ENCODE assay signal across 1 cellular context in the genomic region with DNA sequence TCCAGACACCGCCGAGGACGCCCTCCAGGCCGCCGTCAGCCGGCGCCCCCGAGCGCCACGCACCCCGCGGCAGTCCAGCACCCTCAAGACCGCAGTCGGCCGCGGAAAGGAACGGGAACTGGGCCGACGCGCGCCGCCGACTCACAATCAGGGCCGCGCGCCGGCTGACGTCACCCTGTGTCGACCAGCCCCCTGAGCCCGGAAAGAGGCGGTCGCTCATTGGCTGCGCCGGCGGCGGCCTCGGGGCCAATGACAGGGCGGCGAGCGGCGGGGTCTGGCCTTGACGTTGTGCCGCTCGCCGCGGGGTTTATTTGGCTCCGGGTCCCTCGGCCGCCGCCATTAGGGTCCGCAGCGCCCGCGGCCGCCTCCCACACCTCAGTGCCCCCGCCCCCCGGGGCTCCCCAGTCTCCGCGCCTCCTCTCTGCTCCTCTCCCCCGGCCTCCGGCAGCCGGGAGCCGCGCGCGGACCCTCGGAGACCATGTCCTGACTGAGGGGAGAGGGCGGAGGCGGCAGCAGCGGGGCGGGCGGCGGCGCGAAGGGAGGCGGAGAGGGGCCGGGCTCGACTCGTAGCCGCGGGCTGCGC.
A peak's percentile ranks its signal among the peaks of the same experiment; 100 is the strongest.
TF ChIP-seq lines count a peak whose summit lies in the region.

No MANE protein-coding gene starts in this region.

TF ChIP-seq in K562, 482 proteins besides CTCF, POLR2A, EP300 and RAD21 (continued from another document and continues in another):
- TF ChIP-seq, protein P1, sequence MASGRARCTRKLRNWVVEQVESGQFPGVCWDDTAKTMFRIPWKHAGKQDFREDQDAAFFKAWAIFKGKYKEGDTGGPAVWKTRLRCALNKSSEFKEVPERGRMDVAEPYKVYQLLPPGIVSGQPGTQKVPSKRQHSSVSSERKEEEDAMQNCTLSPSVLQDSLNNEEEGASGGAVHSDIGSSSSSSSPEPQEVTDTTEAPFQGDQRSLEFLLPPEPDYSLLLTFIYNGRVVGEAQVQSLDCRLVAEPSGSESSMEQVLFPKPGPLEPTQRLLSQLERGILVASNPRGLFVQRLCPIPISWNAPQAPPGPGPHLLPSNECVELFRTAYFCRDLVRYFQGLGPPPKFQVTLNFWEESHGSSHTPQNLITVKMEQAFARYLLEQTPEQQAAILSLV (tag; IDR thresholded peaks at IDR 0.05): no peak
- no peak for TF ChIP-seq POLR3A (IDR thresholded peaks at IDR 0.05; ENCODE audit: borderline replicate concordance, extremely low read depth, insufficient read depth, insufficient read length)
- peak; percentile 83 for TF ChIP-seq CCNT2 (IDR thresholded peaks at IDR 0.05; ENCODE audit: borderline replicate concordance, extremely low read depth, insufficient read length, low read depth, low read length)
- no peak for TF ChIP-seq ZNF707 (CRISPR knock-in tag; conservative IDR thresholded peaks at IDR 0.05)
- no peak for TF ChIP-seq POLR3G (IDR thresholded peaks at IDR 0.05; ENCODE audit: extremely low read depth, insufficient read length, insufficient replicate concordance)
- TF ChIP-seq, protein P2, sequence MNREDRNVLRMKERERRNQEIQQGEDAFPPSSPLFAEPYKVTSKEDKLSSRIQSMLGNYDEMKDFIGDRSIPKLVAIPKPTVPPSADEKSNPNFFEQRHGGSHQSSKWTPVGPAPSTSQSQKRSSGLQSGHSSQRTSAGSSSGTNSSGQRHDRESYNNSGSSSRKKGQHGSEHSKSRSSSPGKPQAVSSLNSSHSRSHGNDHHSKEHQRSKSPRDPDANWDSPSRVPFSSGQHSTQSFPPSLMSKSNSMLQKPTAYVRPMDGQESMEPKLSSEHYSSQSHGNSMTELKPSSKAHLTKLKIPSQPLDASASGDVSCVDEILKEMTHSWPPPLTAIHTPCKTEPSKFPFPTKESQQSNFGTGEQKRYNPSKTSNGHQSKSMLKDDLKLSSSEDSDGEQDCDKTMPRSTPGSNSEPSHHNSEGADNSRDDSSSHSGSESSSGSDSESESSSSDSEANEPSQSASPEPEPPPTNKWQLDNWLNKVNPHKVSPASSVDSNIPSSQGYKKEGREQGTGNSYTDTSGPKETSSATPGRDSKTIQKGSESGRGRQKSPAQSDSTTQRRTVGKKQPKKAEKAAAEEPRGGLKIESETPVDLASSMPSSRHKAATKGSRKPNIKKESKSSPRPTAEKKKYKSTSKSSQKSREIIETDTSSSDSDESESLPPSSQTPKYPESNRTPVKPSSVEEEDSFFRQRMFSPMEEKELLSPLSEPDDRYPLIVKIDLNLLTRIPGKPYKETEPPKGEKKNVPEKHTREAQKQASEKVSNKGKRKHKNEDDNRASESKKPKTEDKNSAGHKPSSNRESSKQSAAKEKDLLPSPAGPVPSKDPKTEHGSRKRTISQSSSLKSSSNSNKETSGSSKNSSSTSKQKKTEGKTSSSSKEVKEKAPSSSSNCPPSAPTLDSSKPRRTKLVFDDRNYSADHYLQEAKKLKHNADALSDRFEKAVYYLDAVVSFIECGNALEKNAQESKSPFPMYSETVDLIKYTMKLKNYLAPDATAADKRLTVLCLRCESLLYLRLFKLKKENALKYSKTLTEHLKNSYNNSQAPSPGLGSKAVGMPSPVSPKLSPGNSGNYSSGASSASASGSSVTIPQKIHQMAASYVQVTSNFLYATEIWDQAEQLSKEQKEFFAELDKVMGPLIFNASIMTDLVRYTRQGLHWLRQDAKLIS (CRISPR knock-in tag; IDR thresholded peaks at IDR 0.05): no peak
- TF ChIP-seq TEAD1 (CRISPR knock-in tag; IDR thresholded peaks at IDR 0.05): 0 out of 4 replicates have a peak, but pooled peaks of 1 of the 2 experiments have one; percentile 44
- no peak for TF ChIP-seq FOXO4 (CRISPR knock-in tag; IDR thresholded peaks at IDR 0.05)
- TF ChIP-seq KLF1 (tag; IDR thresholded peaks at IDR 0.05): no peak
- no peak for TF ChIP-seq THRA (IDR thresholded peaks at IDR 0.05)
- no peak for TF ChIP-seq ZNF589 (CRISPR knock-in tag; IDR thresholded peaks at IDR 0.05; ENCODE audit: low read depth)
- TF ChIP-seq TCF7L2 (IDR thresholded peaks at IDR 0.05; ENCODE audit: low read depth, low read length): no peak
- TF ChIP-seq TCF7 (IDR thresholded peaks at IDR 0.05; ENCODE audit: borderline replicate concordance): no peak
- no peak for TF ChIP-seq ZFP36 (IDR thresholded peaks at IDR 0.05; ENCODE audit: low read depth, low read length, partially characterized antibody)
- no peak for TF ChIP-seq ZNF274 (IDR thresholded peaks at IDR 0.05; ENCODE audit: borderline replicate concordance, low read depth, low read length)
- TF ChIP-seq MEF2D (tag; conservative IDR thresholded peaks at IDR 0.05; ENCODE audit: low read depth): no peak
- no peak for TF ChIP-seq EZH2 (IDR thresholded peaks at IDR 0.05; ENCODE audit: borderline replicate concordance, low read depth, low read length)
- no peak for TF ChIP-seq PCBP1 (IDR thresholded peaks at IDR 0.05; ENCODE audit: low read depth, low read length, poor library complexity, severe bottlenecking)
- no peak for TF ChIP-seq CEBPG (CRISPR knock-in tag; IDR thresholded peaks at IDR 0.05)
- no peak for TF ChIP-seq CEBPG (tag; conservative IDR thresholded peaks at IDR 0.05 in 1 of 2, IDR thresholded peaks at IDR 0.05 in 1 of 2)
- no peak for TF ChIP-seq IFI16 (CRISPR knock-in tag; IDR thresholded peaks at IDR 0.05)
- no peak for TF ChIP-seq KLF6 (CRISPR knock-in tag; IDR thresholded peaks at IDR 0.05; ENCODE audit: borderline replicate concordance)
- no peak for TF ChIP-seq TGIF2 (CRISPR knock-in tag; IDR thresholded peaks at IDR 0.05)
- no peak for TF ChIP-seq ID3 (CRISPR knock-in tag; IDR thresholded peaks at IDR 0.05)
- TF ChIP-seq ID3 (tag; IDR thresholded peaks at IDR 0.05): no peak
- TF ChIP-seq ZNF785 (CRISPR knock-in tag; IDR thresholded peaks at IDR 0.05): no peak
- 0 out of 2 replicates have a peak, but pooled peaks have one; percentile 26 for TF ChIP-seq CHD2 (IDR thresholded peaks at IDR 0.05; ENCODE audit: low read depth, low read length)
- peak; percentile 63 for TF ChIP-seq SAFB (IDR thresholded peaks at IDR 0.05; ENCODE audit: borderline replicate concordance, low read depth, low read length)
- no peak for TF ChIP-seq ZNF561 (CRISPR knock-in tag; conservative IDR thresholded peaks at IDR 0.05)
- no peak for TF ChIP-seq ZNF318 (IDR thresholded peaks at IDR 0.05; ENCODE audit: borderline replicate concordance in 1 of 2, low read depth in 1 of 2)
- no peak for TF ChIP-seq BCL6 (CRISPR knock-in tag; IDR thresholded peaks at IDR 0.05)
- no peak for TF ChIP-seq ARID3A (IDR thresholded peaks at IDR 0.05; ENCODE audit: borderline replicate concordance, low read depth, low read length)
- no peak for TF ChIP-seq SLC30A9 (CRISPR knock-in tag; IDR thresholded peaks at IDR 0.05)
- TF ChIP-seq, protein P3, sequence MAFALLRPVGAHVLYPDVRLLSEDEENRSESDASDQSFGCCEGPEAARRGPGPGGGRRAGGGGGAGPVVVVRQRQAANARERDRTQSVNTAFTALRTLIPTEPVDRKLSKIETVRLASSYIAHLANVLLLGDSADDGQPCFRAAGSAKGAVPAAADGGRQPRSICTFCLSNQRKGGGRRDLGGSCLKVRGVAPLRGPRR (CRISPR knock-in tag; IDR thresholded peaks at IDR 0.05): no peak
- no peak for TF ChIP-seq BDP1 (IDR thresholded peaks at IDR 0.05; ENCODE audit: insufficient read depth, insufficient read length)
- peak; percentile 97 for TF ChIP-seq ATF7 (IDR thresholded peaks at IDR 0.05)
- no peak; the same call in 1 of the 2 replicates for TF ChIP-seq CBX1 (IDR thresholded peaks at IDR 0.05; ENCODE audit: low read depth)
- TF ChIP-seq HNRNPH1 (optimal IDR thresholded peaks at IDR 0.05; ENCODE audit: low read depth, low read length): no peak
- no peak for TF ChIP-seq HDAC2 (IDR thresholded peaks at IDR 0.05)
